2 cellular contexts compared by ENCODE assay signal in genomic region chr3:141825216-141826011, GRCh38.
TF ChIP-seq lines count a peak whose summit lies in the region.

No MANE protein-coding gene starts in this region.

TF ChIP-seq in GM23338, 12 proteins besides CTCF, POLR2A, EP300 and RAD21:
- no peak for TF ChIP-seq REST (IDR thresholded peaks at IDR 0.05; ENCODE audit: unreplicated experiment)
- no peak for TF ChIP-seq ZNF331 (CRISPR knock-in tag; IDR thresholded peaks at IDR 0.05; ENCODE audit: low read depth)
- no peak for TF ChIP-seq ZNF114 (CRISPR knock-in tag; IDR thresholded peaks at IDR 0.05)
- TF ChIP-seq NANOG (IDR thresholded peaks at IDR 0.05; ENCODE audit: borderline replicate concordance): no peak
- no peak for TF ChIP-seq EZH2 (IDR thresholded peaks at IDR 0.05; ENCODE audit: low read depth, unreplicated experiment)
- TF ChIP-seq STAT1 (IDR thresholded peaks at IDR 0.05; ENCODE audit: unreplicated experiment): no peak
- TF ChIP-seq JUNB (IDR thresholded peaks at IDR 0.05; ENCODE audit: unreplicated experiment): no peak
- no peak for TF ChIP-seq EZH2phosphoT487 (IDR thresholded peaks at IDR 0.05; ENCODE audit: unreplicated experiment)
- no peak for TF ChIP-seq POLR2AphosphoS5 (IDR thresholded peaks at IDR 0.05; ENCODE audit: low read depth)
- no peak for TF ChIP-seq ETS1 (IDR thresholded peaks at IDR 0.05)
- TF ChIP-seq CREB1 (CRISPR knock-in tag; IDR thresholded peaks at IDR 0.05; ENCODE audit: low read depth): no peak
- TF ChIP-seq ZNF462 (CRISPR knock-in tag; IDR thresholded peaks at IDR 0.05): no peak

TF ChIP-seq in WTC11, 78 proteins besides CTCF, POLR2A, EP300 and RAD21 (continued from another document):
- TF ChIP-seq ZNF425 (CRISPR knock-in tag; conservative IDR thresholded peaks at IDR 0.05): no peak
- TF ChIP-seq FOXP4 (CRISPR knock-in tag; IDR thresholded peaks at IDR 0.05): no peak
- TF ChIP-seq ATF3 (CRISPR knock-in tag; conservative IDR thresholded peaks at IDR 0.05): no peak
- TF ChIP-seq E2F4 (CRISPR knock-in tag; IDR thresholded peaks at IDR 0.05; ENCODE audit: borderline replicate concordance, low read depth): no peak
- TF ChIP-seq E2F5 (CRISPR knock-in tag; IDR thresholded peaks at IDR 0.05): no peak
- no peak for TF ChIP-seq ZNF263 (CRISPR knock-in tag; IDR thresholded peaks at IDR 0.05; ENCODE audit: low read depth)
- no peak for TF ChIP-seq ZNF671 (CRISPR knock-in tag; IDR thresholded peaks at IDR 0.05)
- TF ChIP-seq ZNF138 (CRISPR knock-in tag; conservative IDR thresholded peaks at IDR 0.05): no peak
TF ChIP-seq in WTC11: peak in this region for 0.
